Comparison of ENCODE assay signal across 16 cellular contexts in genomic region chr3:175404026-175404425, GRCh38.
"Had no signal": no experiment of that assay in that cellular context is flagged by ENCODE, and none has a peak within 500 bp of the region (broad histone marks: within the 10 kb centered on the region; RNA-seq: fewer than 3 reads in every experiment).

No MANE protein-coding gene starts in this region.

- H3K9me3 ChIP-seq: prostate gland, SK-N-SH, uterus had no signal

- H3K9ac ChIP-seq: SK-N-SH had no signal

- H3K36me3 ChIP-seq: prostate gland, uterus, WERI-Rb-1 had no signal

- H3K4me2 ChIP-seq: SK-N-SH had no signal

- H3K4me3 ChIP-seq: prostate gland, skin epidermis, uterus had no signal

- ATAC-seq: activated CD4-positive, alpha-beta T cell treated with anti-CD3 and anti-CD28 coated beads for 36 hours; natural killer cell treated with Interleukin-12 subunit alpha and Interleukin-12 subunit beta and Interleukin-15 and Interleukin-18, amount 100 ng/mL, for 72 hours had no signal

- DNase-seq: activated CD4-positive, alpha-beta T cell treated with anti-CD3 and anti-CD28 coated beads for 36 hours; activated CD8-positive, alpha-beta memory T cell treated with anti-CD3 and anti-CD28 coated beads for 24 hours; activated naive CD4-positive, alpha-beta T cell treated with Interleukin-2 at 50 U/mL for 16 hours; cerebellar nuclear complex; dermis blood vessel endothelial cell; endodermal cell; erythroblast; mammary epithelial cell; occipital lobe; SK-N-SH; T-helper 1 cell; uterus; WERI-Rb-1 had no signal

- H3K27me3 ChIP-seq: uterus had no signal

- H3K4me1 ChIP-seq: prostate gland, uterus had no signal

- H3K27ac ChIP-seq: prostate gland, skin epidermis, WERI-Rb-1 had no signal
